ENCODE assay signal across 7 cellular contexts in genomic region chr1:206367955-206368622, GRCh38.
A peak's percentile ranks its signal among the peaks of the same experiment; 100 is the strongest.
DNase-seq lines count a peak whose midpoint lies in the region; ATAC-seq and TF ChIP-seq lines count a peak whose summit lies in the region.
"Not testable (repeated sequence)": the region's sequence is repeated elsewhere in the genome, so short reads cannot be mapped to it uniquely, and the experiment has no call there.

No MANE protein-coding gene starts in this region.

- H3K27ac Mint-ChIP-seq in T-helper 17 cell; activated CD8-positive, alpha-beta T cell treated with anti-CD3 and anti-CD28 coated beads, Interleukin-2, amount 10 ng/mL, durations not matched to agents 7 days and 5 days; activated T-helper 17 cell treated with anti-CD3 and anti-CD28 coated beads, Interleukin-2, amount 50 U/mL, for 72 hours; activated naive CD8-positive, alpha-beta T cell treated with anti-CD3 and anti-CD28 coated beads, Interleukin-2, amount 50 U/mL, for 24 hours; natural killer cell; stimulated activated memory B cell treated with anti-CD40 and anti-IgM and Interleukin-4, amounts not matched to agents 10 μg/mL and 1 μg/mL and 100 μg/mL, for 72 hours; stimulated activated naive CD8-positive, alpha-beta T cell treated with anti-CD3 and anti-CD28 coated beads, Interleukin-15, amount 100 ng/mL, for 72 hours: not testable (repeated sequence)

- H3K36me3 Mint-ChIP-seq in T-helper 17 cell (ENCODE audit: low read depth); activated CD8-positive, alpha-beta T cell treated with anti-CD3 and anti-CD28 coated beads, Interleukin-2, amount 10 ng/mL, durations not matched to agents 7 days and 5 days (ENCODE audit: low read depth); activated T-helper 17 cell treated with anti-CD3 and anti-CD28 coated beads, Interleukin-2, amount 50 U/mL, for 72 hours (ENCODE audit: low read depth); activated naive CD8-positive, alpha-beta T cell treated with anti-CD3 and anti-CD28 coated beads, Interleukin-2, amount 50 U/mL, for 24 hours (ENCODE audit: low read depth); natural killer cell; stimulated activated memory B cell treated with anti-CD40 and anti-IgM and Interleukin-4, amounts not matched to agents 10 μg/mL and 1 μg/mL and 100 μg/mL, for 72 hours: not testable (repeated sequence)

- H3K27me3 Mint-ChIP-seq in T-helper 17 cell; activated CD8-positive, alpha-beta T cell treated with anti-CD3 and anti-CD28 coated beads, Interleukin-2, amount 10 ng/mL, durations not matched to agents 7 days and 5 days (ENCODE audit: low read depth); activated T-helper 17 cell treated with anti-CD3 and anti-CD28 coated beads, Interleukin-2, amount 50 U/mL, for 72 hours; activated naive CD8-positive, alpha-beta T cell treated with anti-CD3 and anti-CD28 coated beads, Interleukin-2, amount 50 U/mL, for 24 hours; natural killer cell (ENCODE audit: low read depth in 2 of 2); stimulated activated memory B cell treated with anti-CD40 and anti-IgM and Interleukin-4, amounts not matched to agents 10 μg/mL and 1 μg/mL and 100 μg/mL, for 72 hours; stimulated activated naive CD8-positive, alpha-beta T cell treated with anti-CD3 and anti-CD28 coated beads, Interleukin-15, amount 100 ng/mL, for 72 hours: not testable (repeated sequence)

- H3K9me3 Mint-ChIP-seq in activated CD8-positive, alpha-beta T cell treated with anti-CD3 and anti-CD28 coated beads, Interleukin-2, amount 10 ng/mL, durations not matched to agents 7 days and 5 days (ENCODE audit: insufficient read depth); activated T-helper 17 cell treated with anti-CD3 and anti-CD28 coated beads, Interleukin-2, amount 50 U/mL, for 72 hours; activated naive CD8-positive, alpha-beta T cell treated with anti-CD3 and anti-CD28 coated beads, Interleukin-2, amount 50 U/mL, for 24 hours; natural killer cell; stimulated activated memory B cell treated with anti-CD40 and anti-IgM and Interleukin-4, amounts not matched to agents 10 μg/mL and 1 μg/mL and 100 μg/mL, for 72 hours; stimulated activated naive CD8-positive, alpha-beta T cell treated with anti-CD3 and anti-CD28 coated beads, Interleukin-15, amount 100 ng/mL, for 72 hours: not testable (repeated sequence)

- not testable (repeated sequence) for H3K4me3 Mint-ChIP-seq in T-helper 17 cell; activated CD8-positive, alpha-beta T cell treated with anti-CD3 and anti-CD28 coated beads, Interleukin-2, amount 10 ng/mL, durations not matched to agents 7 days and 5 days; activated T-helper 17 cell treated with anti-CD3 and anti-CD28 coated beads, Interleukin-2, amount 50 U/mL, for 72 hours; activated naive CD8-positive, alpha-beta T cell treated with anti-CD3 and anti-CD28 coated beads, Interleukin-2, amount 50 U/mL, for 24 hours; natural killer cell; stimulated activated memory B cell treated with anti-CD40 and anti-IgM and Interleukin-4, amounts not matched to agents 10 μg/mL and 1 μg/mL and 100 μg/mL, for 72 hours; stimulated activated naive CD8-positive, alpha-beta T cell treated with anti-CD3 and anti-CD28 coated beads, Interleukin-15, amount 100 ng/mL, for 72 hours

- POLR2A ChIA-PET in activated CD8-positive, alpha-beta T cell treated with anti-CD3 and anti-CD28 coated beads, Interleukin-2, amount 10 ng/mL, durations not matched to agents 7 days and 5 days (lab: Charles Lee) = not testable (repeated sequence)

- H3K9me3 ChIP-seq in T-helper 17 cell (ENCODE audit: control insufficient read depth, low read length, poor library complexity, severe bottlenecking) = not testable (repeated sequence)

- ATAC-seq in T-helper 17 cell = peak; percentile 93
- peak; percentile 74 for ATAC-seq in activated CD8-positive, alpha-beta T cell treated with anti-CD3 and anti-CD28 coated beads, Interleukin-2, amount 10 ng/mL, durations not matched to agents 7 days and 5 days
- ATAC-seq in activated T-helper 17 cell treated with anti-CD3 and anti-CD28 coated beads, Interleukin-2, amount 50 U/mL, for 72 hours (replicated peaks) = peak; percentile 95
- ATAC-seq in activated naive CD8-positive, alpha-beta T cell treated with anti-CD3 and anti-CD28 coated beads, Interleukin-2, amount 50 U/mL, for 24 hours = peak; percentile 69
- ATAC-seq in natural killer cell = peak in 2 of 3 donors; percentile 36 to 82
- ATAC-seq in stimulated activated memory B cell treated with anti-CD40 and anti-IgM and Interleukin-4, amounts not matched to agents 10 μg/mL and 1 μg/mL and 100 μg/mL, for 72 hours = peak; percentile 56
- peak; percentile 93 for ATAC-seq in stimulated activated naive CD8-positive, alpha-beta T cell treated with anti-CD3 and anti-CD28 coated beads, Interleukin-15, amount 100 ng/mL, for 72 hours

- TF ChIP-seq CTCF in natural killer cell (IDR thresholded peaks at IDR 0.05) = not testable (repeated sequence)

- intact Hi-C loops in natural killer cell (cut with micrococcal nuclease) = not testable (repeated sequence)

- CTCF ChIA-PET in activated CD8-positive, alpha-beta T cell treated with anti-CD3 and anti-CD28 coated beads, Interleukin-2, amount 10 ng/mL, durations not matched to agents 7 days and 5 days (lab: Charles Lee) = not testable (repeated sequence)

- H3K4me1 Mint-ChIP-seq in T-helper 17 cell; activated CD8-positive, alpha-beta T cell treated with anti-CD3 and anti-CD28 coated beads, Interleukin-2, amount 10 ng/mL, durations not matched to agents 7 days and 5 days (ENCODE audit: low read depth); activated T-helper 17 cell treated with anti-CD3 and anti-CD28 coated beads, Interleukin-2, amount 50 U/mL, for 72 hours; activated naive CD8-positive, alpha-beta T cell treated with anti-CD3 and anti-CD28 coated beads, Interleukin-2, amount 50 U/mL, for 24 hours; natural killer cell; stimulated activated memory B cell treated with anti-CD40 and anti-IgM and Interleukin-4, amounts not matched to agents 10 μg/mL and 1 μg/mL and 100 μg/mL, for 72 hours; stimulated activated naive CD8-positive, alpha-beta T cell treated with anti-CD3 and anti-CD28 coated beads, Interleukin-15, amount 100 ng/mL, for 72 hours: not testable (repeated sequence)

- DNase-seq in T-helper 17 cell; activated CD8-positive, alpha-beta T cell treated with anti-CD3 and anti-CD28 coated beads, Interleukin-2, amount 10 ng/mL, durations not matched to agents 7 days and 5 days; activated naive CD8-positive, alpha-beta T cell treated with anti-CD3 and anti-CD28 coated beads, Interleukin-2, amount 50 U/mL, for 24 hours; natural killer cell; stimulated activated naive CD8-positive, alpha-beta T cell treated with anti-CD3 and anti-CD28 coated beads, Interleukin-15, amount 100 ng/mL, for 72 hours: not testable (repeated sequence)
